In genomic region chr16:80569440-80570105, GRCh38 we compare ENCODE assay signal across 9 cellular contexts. TPM values are rescaled to one million over a fixed set of nuclear protein-coding genes. Genes with fewer than 3 reads are reported as not detected.
DNase-seq lines count a peak whose midpoint lies in the region; ATAC-seq and TF ChIP-seq lines count a peak whose summit lies in the region.
"Had no signal": no experiment of that assay in that cellular context is flagged by ENCODE, and none has a peak within 500 bp of the region (broad histone marks: within the 10 kb centered on the region; RNA-seq: fewer than 3 reads in every experiment).

No MANE protein-coding gene starts in this region.

- peak; percentile 74 for ATAC-seq in HG02885 (IDR thresholded peaks at IDR 0.05; ENCODE audit: poor library complexity, unreplicated experiment)
- ATAC-seq in GM18861 (IDR thresholded peaks at IDR 0.05; ENCODE audit: unreplicated experiment) = no peak

- no peak overlapping the region for H3K27ac ChIP-seq in neural progenitor cell
- H3K27ac ChIP-seq: upper lobe of left lung had no signal

- H3K4me3 Mint-ChIP-seq in immature natural killer cell (peak overlapping the region in 3 of 5 donors; percentile 50 to 71 (median 56)), neural progenitor cell (no peak overlapping the region)

- H3F3A ChIP-seq in neural progenitor cell (ENCODE audit: low read depth) = no peaks in the 10 kb centered on the region

- H3K27ac Mint-ChIP-seq in immature natural killer cell (peak overlapping the region in 2 of 6 donors; percentile 14 to 80), neural progenitor cell (no peak overlapping the region)

- no peak overlapping the region for H3K9ac ChIP-seq in neural progenitor cell

- H3K9me3 ChIP-seq in neural progenitor cell (ENCODE audit: low read depth) = no peaks in the 10 kb centered on the region

- H3K27me3 Mint-ChIP-seq in immature natural killer cell (ENCODE audit: low read depth in 3 of 3) = peaks cover 4 to 10% (median 5%) of the 10 kb centered on the region in 3 donors
- peaks cover 2% of the 10 kb centered on the region for H3K27me3 Mint-ChIP-seq in neural progenitor cell (ENCODE audit: insufficient read depth, low read depth)

- no peak for TF ChIP-seq CTCF in neural progenitor cell (IDR thresholded peaks at IDR 0.05)

- H4K20me1 ChIP-seq in neural progenitor cell (ENCODE audit: low read depth) = no peaks in the 10 kb centered on the region

- peaks cover 3% of the 10 kb centered on the region for H3K4me1 ChIP-seq in neural progenitor cell

- H3K4me3 ChIP-seq in neural progenitor cell = no peak overlapping the region
- H3K4me3 ChIP-seq in H7 (ENCODE audit: insufficient read depth, low read depth, low read length) = no peak overlapping the region
- H3K4me3 ChIP-seq: upper lobe of left lung had no signal

- H3K79me2 ChIP-seq in neural progenitor cell (ENCODE audit: low read depth) = no peaks in the 10 kb centered on the region

- H3K4me2 ChIP-seq in neural progenitor cell = no peak overlapping the region

- DNase-seq in AG20443 (ENCODE audit: low spot score) (peak; percentile 18), immature natural killer cell (peak in 2 of 3 donors; percentile 7 to 53), neural progenitor cell (ENCODE audit: low spot score) (no peak), NCI-H82 treated with DMSO at 0.1 percent for 48 hours (lab: John Stamatoyannopoulos, UW; ENCODE audit: unreplicated experiment) (no peak), H7 (no peak)
- DNase-seq in activated CD8-positive, alpha-beta memory T cell treated with anti-CD3 and anti-CD28 coated beads for 24 hours = peak; percentile 85
- DNase-seq: upper lobe of left lung had no signal

- no peaks in the 10 kb centered on the region for H3K36me3 ChIP-seq in neural progenitor cell
- H3K36me3 ChIP-seq in H7 (replicated peaks; ENCODE audit: control insufficient read depth, insufficient read depth, low read length) = no peaks in the 10 kb centered on the region
- H3K36me3 ChIP-seq: upper lobe of left lung had no signal

- H3K27me3 ChIP-seq in neural progenitor cell (no peaks in the 10 kb centered on the region), H7 (ENCODE audit: control insufficient read depth, insufficient read depth, low read length) (no peaks in the 10 kb centered on the region)
- H3K27me3 ChIP-seq: upper lobe of left lung had no signal

- no peak overlapping the region for H2AFZ ChIP-seq in neural progenitor cell (replicated peaks)

- H3K4me1 Mint-ChIP-seq in immature natural killer cell (peaks cover 12 to 31% of the 10 kb centered on the region in 2 donors), neural progenitor cell (no peaks in the 10 kb centered on the region)

- H3K9me3 Mint-ChIP-seq in immature natural killer cell = peaks cover 0 to 3% (median 0%) of the 10 kb centered on the region in 6 donors
- H3K9me3 Mint-ChIP-seq in neural progenitor cell = no peaks in the 10 kb centered on the region

- H3K36me3 Mint-ChIP-seq in immature natural killer cell (peaks cover 0 to 7% (median 0%) of the 10 kb centered on the region in 3 donors), neural progenitor cell (no peaks in the 10 kb centered on the region)

RNA-seq across cellular contexts. Expression of gene DYNLRB2, which starts 28.8 kb away (rescaled TPM):
- 1 to 10 TPM in 1 of 3 donors, under 1 TPM in 1, not detected in 1; 0.81 to 1.1 TPM for polyA plus RNA-seq in immature natural killer cell
- total RNA-seq in neural progenitor cell (ENCODE audit: low replicate concordance) = not detected in 2 replicates
- 0.42 TPM in 1 of 2 replicates, not detected in the other for total RNA-seq in H7 (2014; rRNA removed; shearing (Covaris generic))

Comparison
In these comparisons a context has a peak if more than half of its experiments do, and no peak if none do; other contexts are left out.
1. DNase-seq: peak in AG20443 (single experiment), activated CD8-positive, alpha-beta memory T cell treated with anti-CD3 and anti-CD28 coated beads for 24 hours (single experiment) and immature natural killer cell (2 of 3); none in neural progenitor cell (single experiment), NCI-H82 treated with DMSO at 0.1 percent for 48 hours (single experiment) and H7 (single experiment).